Comparison of ENCODE assay signal across 15 cellular contexts in the genomic region with DNA sequence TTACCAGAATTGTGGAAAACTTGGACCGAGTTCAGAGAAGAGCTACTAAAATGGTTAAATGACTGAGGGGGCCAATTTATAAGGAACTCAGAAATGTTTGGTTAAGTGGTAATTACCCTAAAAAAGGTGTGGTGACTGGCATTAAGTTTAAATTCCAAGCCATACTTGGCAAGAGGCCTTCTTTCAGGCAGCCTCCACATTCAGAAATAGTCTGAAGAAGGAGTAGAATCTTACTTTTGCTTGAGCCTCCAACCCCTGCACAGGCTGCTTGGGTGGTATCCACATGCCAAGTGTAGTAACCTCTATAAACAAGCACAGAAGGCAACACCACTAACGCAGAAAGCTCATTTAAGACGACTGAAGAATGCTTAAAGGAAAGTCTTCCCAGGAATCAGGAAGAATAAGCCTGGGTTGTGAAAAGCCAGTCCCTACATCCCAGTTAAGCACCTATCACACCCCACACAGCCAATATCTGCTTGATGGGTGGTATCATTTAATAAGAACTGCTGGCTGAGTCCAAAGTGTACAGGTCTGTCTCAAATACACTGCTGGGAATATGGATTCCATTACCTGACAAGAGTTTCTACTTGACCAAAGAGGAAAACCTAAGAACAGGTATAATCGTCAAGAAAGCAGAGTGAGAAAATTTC. TPM values are rescaled to one million over a fixed set of nuclear protein-coding genes. Genes with fewer than 3 reads are reported as not detected.
DNase-seq lines count a peak whose midpoint lies in the region; ATAC-seq, FAIRE-seq and TF ChIP-seq lines count a peak whose summit lies in the region.
"Had no signal": no experiment of that assay in that cellular context is flagged by ENCODE, and none has a peak within 500 bp of the region (broad histone marks: within the 10 kb centered on the region; RNA-seq: fewer than 3 reads in every experiment).

No MANE protein-coding gene starts in this region.

- H4K91ac ChIP-seq in IMR-90 (ENCODE audit: insufficient read depth, low read depth, low read length) = no peak overlapping the region
- no peak overlapping the region for H4K91ac ChIP-seq in H1 (replicated peaks; ENCODE audit: insufficient read length, low read length)

- H2BK120ac ChIP-seq in IMR-90 (ENCODE audit: low read depth, low read length) (no peak overlapping the region; the same call in 1 of the 2 replicates), H1 (replicated peaks; ENCODE audit: low read depth, low read length) (no peak overlapping the region)

- H3K14ac ChIP-seq in IMR-90 (replicated peaks; ENCODE audit: low read depth, low read length) (no peak overlapping the region), H1 (ENCODE audit: insufficient read length) (no peak overlapping the region)

- in situ Hi-C loops in IMR-90 (cut with MboI; ENCODE audit: low sequenced_read_pairs) (no loop called here), transverse colon (cut with MboI; ENCODE audit: low pct_ligation_motif_present in 1 of 4, low pct_unique_long_range_greater_than_20kb in 1 of 4, low sequenced_read_pairs in 3 of 4) (no loop called here)

- intact Hi-C loops in IMR-90 (cut with micrococcal nuclease) = no loop called here
- intact Hi-C loops in transverse colon (cut with DNase I; ENCODE audit: low total_unique reads) = no loop called here
- intact Hi-C loops in body of pancreas (cut with DNase I) = no loop called here
- intact Hi-C loops in psoas muscle (cut with DNase I) = no loop called here

- H4K20me1 ChIP-seq in IMR-90 (ENCODE audit: insufficient read depth, low read length) (no peaks in the 10 kb centered on the region), H1 (replicated peaks in 1 of 2; ENCODE audit: control insufficient read depth in 1 of 2, insufficient read depth in 2 of 2, low read length in 2 of 2) (no peaks in the 10 kb centered on the region)
- H4K20me1 ChIP-seq: BLaER1 treated with 17β-estradiol and CSF1 and Interleukin-3, amounts not matched to agents 10 nM and 100 nM had no signal

- no peak overlapping the region for H3K56ac ChIP-seq in IMR-90 (ENCODE audit: extremely low read depth, insufficient read depth, low read length)
- H3K56ac ChIP-seq in H1 (replicated peaks; ENCODE audit: insufficient read length, low read depth, low read length) = no peak overlapping the region

- H3K23ac ChIP-seq in IMR-90 (ENCODE audit: low read depth, low read length) (no peak overlapping the region), H1 (ENCODE audit: insufficient read length) (no peak overlapping the region)

- H2BK12ac ChIP-seq in H1 (ENCODE audit: low read depth, low read length) = no peak overlapping the region

- H3K4me2 ChIP-seq in IMR-90 (ENCODE audit: low read depth, low read length) (no peak overlapping the region), H1 (ENCODE audit: insufficient read depth in 1 of 2, low read depth in 2 of 2, low read length in 2 of 2) (no peak overlapping the region)
- H3K4me2 ChIP-seq: BLaER1 treated with 17β-estradiol and CSF1 and Interleukin-3, amounts not matched to agents 10 nM and 100 nM had no signal

- TF ChIP-seq CTCF in D721Med (IDR thresholded peaks at IDR 0.05; ENCODE audit: insufficient read depth, missing control alignments) (no peak), IMR-90 (conservative IDR thresholded peaks at IDR 0.05; ENCODE audit: low read depth, low read length) (no peak), H1 (IDR thresholded peaks at IDR 0.05; ENCODE audit: control extremely low read depth in 1 of 3, insufficient read depth in 1 of 3, low read depth in 1 of 3, low read length in 3 of 3) (no peak), transverse colon (IDR thresholded peaks at IDR 0.05) (no peak), body of pancreas (IDR thresholded peaks at IDR 0.05) (no peak), psoas muscle (IDR thresholded peaks at IDR 0.05) (no peak)

- H3K18ac ChIP-seq in IMR-90 (ENCODE audit: low read depth, low read length) = no peak overlapping the region
- H3K18ac ChIP-seq in H1 (ENCODE audit: extremely low read depth, low read length) = no peak overlapping the region

- H3K4me3 ChIP-seq in IMR-90 (ENCODE audit: insufficient read depth, low read depth, low read length) (no peak overlapping the region), H1 (ENCODE audit: extremely low read depth in 1 of 4, insufficient read depth in 2 of 4, low read depth in 3 of 4, low read length in 4 of 4) (no peak overlapping the region), transverse colon (no peak overlapping the region), body of pancreas (no peak overlapping the region), psoas muscle (no peak overlapping the region)
- H3K4me3 ChIP-seq: BLaER1 treated with 17β-estradiol and CSF1 and Interleukin-3, amounts not matched to agents 10 nM and 100 nM had no signal

- 0 out of 2 replicates have a peak, but pooled peaks cover 2% of the 10 kb centered on the region for H3K9me1 ChIP-seq in IMR-90 (ENCODE audit: insufficient read depth, low read length)

- dilution Hi-C loops in IMR-90 (cut with HindIII; ENCODE audit: low sequenced_read_pairs, unreplicated experiment) = no loop called here

- H2BK20ac ChIP-seq in IMR-90 (ENCODE audit: low read depth, low read length) (peak overlapping the region; percentile 61; the same call in 1 of the 2 replicates), H1 (ENCODE audit: low read length) (no peak overlapping the region)

- H3K79me2 ChIP-seq in H1 (ENCODE audit: control insufficient read depth in 1 of 2, insufficient read depth in 2 of 2, low read length in 2 of 2) = no peaks in the 10 kb centered on the region

- H3K27me3 ChIP-seq in IMR-90 (ENCODE audit: control insufficient read depth, insufficient read depth, low read length) (no peaks in the 10 kb centered on the region), H1 (replicated peaks in 1 of 4; ENCODE audit: control insufficient read depth in 3 of 4, extremely low read depth in 1 of 4, insufficient read depth in 3 of 4, low read length in 3 of 4) (no peaks in the 10 kb centered on the region), transverse colon (no peaks in the 10 kb centered on the region), body of pancreas (no peaks in the 10 kb centered on the region), psoas muscle (ENCODE audit: insufficient read depth in 3 of 3, low read length in 2 of 3) (no peaks in the 10 kb centered on the region)
- H3K27me3 ChIP-seq: BLaER1 treated with 17β-estradiol and CSF1 and Interleukin-3, amounts not matched to agents 10 nM and 100 nM had no signal

- no peak for ATAC-seq in IMR-90 (ENCODE audit: low read depth)
- ATAC-seq in body of pancreas = no peak
- ATAC-seq in psoas muscle = no peak
- ATAC-seq: CD8-positive, alpha-beta T cell had no signal

- H3K36me3 ChIP-seq in IMR-90 (ENCODE audit: control insufficient read depth, insufficient read depth, low read length) = no peaks in the 10 kb centered on the region
- no peaks in the 10 kb centered on the region for H3K36me3 ChIP-seq in H1 (ENCODE audit: control insufficient read depth in 2 of 4, insufficient read depth in 4 of 4, low read length in 3 of 4)
- H3K36me3 ChIP-seq in transverse colon = no peaks in the 10 kb centered on the region
- H3K36me3 ChIP-seq in body of pancreas (replicated peaks in 1 of 2; ENCODE audit: insufficient read depth in 1 of 2, low read depth in 2 of 2) = no peaks in the 10 kb centered on the region
- no peaks in the 10 kb centered on the region for H3K36me3 ChIP-seq in psoas muscle (ENCODE audit: insufficient read depth in 1 of 2, low read depth in 1 of 2)
- H3K36me3 ChIP-seq: BLaER1 treated with 17β-estradiol and CSF1 and Interleukin-3, amounts not matched to agents 10 nM and 100 nM had no signal

- CTCF ChIA-PET in IMR-90 (lab: Yijun Ruan, JAX) (no interaction called here), H1 (lab: Charles Lee; ENCODE audit: partially characterized antibody) (interaction anchor here (0.6 to 1.1 kb wide), 3 partner anchors 14 to 345 kb away, joined by 3 to 4 read pairs (median 3); no protein-coding TSS in a partner anchor)

- H3K79me1 ChIP-seq in IMR-90 (ENCODE audit: low read depth in 1 of 2, low read length in 2 of 2) (peaks cover 0 to 3% of the 10 kb centered on the region in 2 experiments; a peak in 1 of 4 replicates), H1 (ENCODE audit: low read depth, low read length) (no peaks in the 10 kb centered on the region)

- no peak overlapping the region for H4K8ac ChIP-seq in IMR-90 (ENCODE audit: low read depth in 2 of 2, low read length in 2 of 2)
- no peak overlapping the region for H4K8ac ChIP-seq in H1 (ENCODE audit: extremely low read depth, insufficient read depth, low read length)

- no TSS peak for BruUV-seq in IMR-90 (replicated peaks; lab: Mats Ljungman, UMichigan)

- H2AFZ ChIP-seq in IMR-90 (replicated peaks; ENCODE audit: low read length, poor library complexity) = no peak overlapping the region
- H2AFZ ChIP-seq in H1 (ENCODE audit: low read length) = 0 out of 2 replicates have a peak overlapping the region, but pooled peaks have one; percentile 18

- H3K4me1 ChIP-seq in IMR-90 (ENCODE audit: control insufficient read depth, insufficient read depth, low read length) = peaks cover 8% of the 10 kb centered on the region; the same call in 1 of the 2 replicates
- no peaks in the 10 kb centered on the region for H3K4me1 ChIP-seq in H1 (replicated peaks in 1 of 4; ENCODE audit: control insufficient read depth in 3 of 4, insufficient read depth in 4 of 4, low read length in 3 of 4)
- peaks cover 0 to 18% (median 6%) of the 10 kb centered on the region in 4 donors for H3K4me1 ChIP-seq in transverse colon
- H3K4me1 ChIP-seq in body of pancreas = peaks cover 6% of the 10 kb centered on the region
- no peaks in the 10 kb centered on the region for H3K4me1 ChIP-seq in psoas muscle
- H3K4me1 ChIP-seq: BLaER1 treated with 17β-estradiol and CSF1 and Interleukin-3, amounts not matched to agents 10 nM and 100 nM had no signal

- H3K9ac ChIP-seq in IMR-90 (ENCODE audit: low read depth, low read length) (no peak overlapping the region), H1 (replicated peaks in 1 of 4; ENCODE audit: extremely low read depth in 1 of 4, low read depth in 3 of 4, low read length in 3 of 4) (no peak overlapping the region)
- H3K9ac ChIP-seq: BLaER1 treated with 17β-estradiol and CSF1 and Interleukin-3, amounts not matched to agents 10 nM and 100 nM had no signal

- TF ChIP-seq EP300 in H1 (IDR thresholded peaks at IDR 0.05; ENCODE audit: borderline replicate concordance in 1 of 2, low read depth in 2 of 2, low read length in 2 of 2) (no peak), transverse colon (IDR thresholded peaks at IDR 0.05; ENCODE audit: low read depth) (no peak)

- TF ChIP-seq POLR2A in IMR-90 (IDR thresholded peaks at IDR 0.05; ENCODE audit: low read depth, low read length) (no peak), H1 (IDR thresholded peaks at IDR 0.05; ENCODE audit: control extremely low read depth in 1 of 2, low read depth in 2 of 2, low read length in 2 of 2) (no peak), transverse colon (IDR thresholded peaks at IDR 0.05) (no peak), body of pancreas (IDR thresholded peaks at IDR 0.05) (no peak)

- no peak overlapping the region for H4K5ac ChIP-seq in IMR-90 (ENCODE audit: low read depth, low read length)
- no peak overlapping the region for H4K5ac ChIP-seq in H1 (ENCODE audit: insufficient read length, low read depth, low read length)

- H3K4ac ChIP-seq in IMR-90 (ENCODE audit: low read depth, low read length) (no peak overlapping the region; the same call in 1 of the 2 replicates), H1 (replicated peaks; ENCODE audit: insufficient read length, low read depth, low read length) (no peak overlapping the region)

- H2AK9ac ChIP-seq in IMR-90 (replicated peaks; ENCODE audit: low read depth, low read length, poor library complexity) = no peak overlapping the region

- DNase-seq in D721Med (ENCODE audit: insufficient read length, low spot score) = no peak
- DNase-seq in IMR-90 = no peak
- DNase-seq in H1 (ENCODE audit: low read depth in 1 of 2, low spot score in 2 of 2) = no peak
- DNase-seq in transverse colon = peak; percentile 13
- DNase-seq in body of pancreas = no peak
- DNase-seq in psoas muscle = no peak
- DNase-seq: Calu3; CD8-positive, alpha-beta T cell; DMS 273 treated with DMSO at 0.1 percent for 48 hours; DMS53; HCEC 1CT had no signal

- WGBS in IMR-90 (ENCODE audit: extremely low coverage in 2 of 2, insufficient read length in 1 of 2), 2 experiments = 100% methylated on average over 1 of the region's 4 CpGs; no CpG with 5 or more reads in 1 of the 2 experiments
- WGBS in H1 (ENCODE audit: extremely low coverage in 1 of 2, insufficient coverage in 1 of 2, insufficient read length in 1 of 2, insufficient replicate concordance in 2 of 2, low coverage in 1 of 2, low lambda C conversion rate in 2 of 2, missing lambda C conversion rate in 1 of 2), 2 experiments = 93% methylated on average over 4 of the region's 4 CpGs; no CpG with 5 or more reads in 1 of the 2 experiments
- WGBS in transverse colon (ENCODE audit: low coverage in 1 of 2), 2 donors = 35 to 38% methylated on average over 3 to 4 of the region's 4 CpGs
- WGBS in body of pancreas, 2 donors = 74 to 79% methylated on average over 4 of the region's 4 CpGs
- 84 to 93% (median 92%) methylated on average over 4 of the region's 4 CpGs for WGBS in psoas muscle, 3 donors

- H2BK15ac ChIP-seq in IMR-90 (ENCODE audit: low read depth, low read length) = no peak overlapping the region
- H2BK15ac ChIP-seq in H1 (ENCODE audit: low read length) = no peak overlapping the region

- FAIRE-seq in D721Med (lab: Jason Lieb, UNC) (peak; percentile 60), H1 (lab: Jason Lieb, UNC) (no peak)
- FAIRE-seq: G401.6, GM12891, GM19239 had no signal

- no peak overlapping the region for H2AK5ac ChIP-seq in IMR-90 (ENCODE audit: low read depth, low read length)
- no peak overlapping the region for H2AK5ac ChIP-seq in H1 (ENCODE audit: low read depth, low read length)

- TF ChIP-seq RAD21 in IMR-90 (IDR thresholded peaks at IDR 0.05; ENCODE audit: low read length) (no peak), H1 (IDR thresholded peaks at IDR 0.05 in 1 of 2, conservative IDR thresholded peaks at IDR 0.05 in 1 of 2; ENCODE audit: low read depth in 2 of 2, low read length in 2 of 2) (no peak)

- H3K27ac ChIP-seq in IMR-90 (ENCODE audit: insufficient read depth, low read length) (no peak overlapping the region), H1 (ENCODE audit: low read depth, low read length) (no peak overlapping the region), transverse colon (peak overlapping the region; percentile 56 to 71 (median 64)), body of pancreas (no peak overlapping the region), psoas muscle (no peak overlapping the region)
- H3K27ac ChIP-seq: BLaER1 treated with 17β-estradiol and CSF1 and Interleukin-3, amounts not matched to agents 10 nM and 100 nM had no signal

- POLR2A ChIA-PET in IMR-90 (lab: Charles Lee; ENCODE audit: unreplicated experiment) = no interaction called here
- POLR2A ChIA-PET in H1 (lab: Charles Lee; ENCODE audit: partially characterized antibody) = no interaction called here

- no peak overlapping the region for H2BK5ac ChIP-seq in IMR-90 (ENCODE audit: low read depth, low read length, poor library complexity, severe bottlenecking)
- H2BK5ac ChIP-seq in H1 (ENCODE audit: low read depth, low read length) = no peak overlapping the region

- H3K9me3 ChIP-seq in IMR-90 (ENCODE audit: control insufficient read depth, insufficient read depth, low read length) (no peaks in the 10 kb centered on the region), H1 (ENCODE audit: insufficient read depth in 2 of 2, low read depth in 1 of 2, low read length in 1 of 2) (no peaks in the 10 kb centered on the region), transverse colon (no peaks in the 10 kb centered on the region), body of pancreas (no peaks in the 10 kb centered on the region), psoas muscle (no peaks in the 10 kb centered on the region)
- H3K9me3 ChIP-seq: BLaER1 treated with 17β-estradiol and CSF1 and Interleukin-3, amounts not matched to agents 10 nM and 100 nM had no signal

- H3K23me2 ChIP-seq in H1 (ENCODE audit: low read depth, low read length) = no peaks in the 10 kb centered on the region

RNA-seq across cellular contexts. Expression of gene GORAB, which starts 13.7 kb away (rescaled TPM):
- total RNA-seq in IMR-90 (2012; rRNA removed) (11.3 and 17.2 TPM in 2 replicates), transverse colon (10 to 100 TPM in 3 of 4 donors, 1 to 10 TPM in 1; 8.2 to 83.0 (median 29.9) TPM), body of pancreas (10 to 100 TPM in 1 of 2 donors, 1 to 10 TPM in 1; 7.8 to 12.9 TPM), psoas muscle (1 to 10 TPM; 2.3 to 7.8 (median 3.5) TPM)
- polyA plus RNA-seq in IMR-90 (2012; rRNA removed) (11.0 and 14.0 TPM in 2 replicates), H1 (2011; rRNA removed) (2.4 and 4.0 TPM in 2 replicates), psoas muscle (1 to 10 TPM; 2.4 to 5.5 (median 2.6) TPM)
- polyA plus RNA-seq in IMR-90 (2012; cell fraction: cytosol; rRNA removed) = 1.2 and 1.7 TPM in 2 replicates
- 4.9 and 81.0 TPM in 2 replicates for polyA plus RNA-seq in IMR-90 (2012; cell fraction: nucleus; rRNA removed; ENCODE audit: low replicate concordance)
- total RNA-seq in H1 (2021; fragmentation: NEBNext Ultra II Directional; extraction: Animal tissue kit (Norgen Biotek cat#: 25700)) = 9.6 and 12.4 TPM in 2 replicates
- polyA plus RNA-seq in H1 (2011; cell fraction: cytosol; rRNA removed) = 9.5 TPM
- 5.8 TPM for polyA plus RNA-seq in H1 (2011; cell fraction: nucleus; rRNA removed)
- 7.8 to 14.5 TPM (median 9.1 TPM) in 4 replicates for polyA plus RNA-seq in H1 (2012, experiment 1 of 2)
- polyA plus RNA-seq in H1 (2012, experiment 2 of 2) = 0.84 TPM
- 10.7 TPM for polyA plus RNA-seq in H1 (2013, experiment 1 of 2)
- polyA plus RNA-seq in H1 (2013, experiment 2 of 2) = 9.8 TPM
- 10.2 and 13.9 TPM in 2 replicates for polyA minus RNA-seq in H1 (2011; rRNA and poly(A)+ RNA removed)
- polyA minus RNA-seq in H1 (2011; cell fraction: cytosol; rRNA and poly(A)+ RNA removed) = 5.3 TPM
- 19.4 TPM for polyA minus RNA-seq in H1 (2011; cell fraction: nucleus; rRNA and poly(A)+ RNA removed)

Comparison
In these comparisons a context has a peak if more than half of its experiments do, and no peak if none do; other contexts are left out.
1. H3K27ac ChIP-seq: peak in transverse colon (4 of 4); none in IMR-90 (single experiment), H1 (single experiment), body of pancreas (0 of 4) and psoas muscle (single experiment).